ENCODE assay signal across 10 cellular contexts in genomic region chr5:131270809-131271208, GRCh38. TPM values are rescaled to one million over a fixed set of nuclear protein-coding genes. Genes with fewer than 3 reads are reported as not detected.
DNase-seq lines count a peak whose midpoint lies in the region; ATAC-seq and TF ChIP-seq lines count a peak whose summit lies in the region.
"Had no signal": no experiment of that assay in that cellular context is flagged by ENCODE, and none has a peak within 500 bp of the region (broad histone marks: within the 10 kb centered on the region; RNA-seq: fewer than 3 reads in every experiment).

No MANE protein-coding gene starts in this region.

- H3K27ac ChIP-seq in BLaER1 (no peak overlapping the region), esophagus squamous epithelium (no peak overlapping the region)

- peaks cover 76% of the 10 kb centered on the region for H3K4me1 Mint-ChIP-seq in activated CD4-positive, alpha-beta memory T cell treated with anti-CD3 and anti-CD28 coated beads, Interleukin-2, amount 10 ng/mL, durations not matched to agents 7 days and 5 days
- H3K4me1 Mint-ChIP-seq in immature natural killer cell = peaks cover 82 to 85% of the 10 kb centered on the region in 2 donors

- peaks cover 18% of the 10 kb centered on the region; the same call in 1 of the 2 replicates for H3K36me3 ChIP-seq in BLaER1
- H3K36me3 ChIP-seq in esophagus squamous epithelium = no peaks in the 10 kb centered on the region

- CTCF ChIA-PET in activated CD4-positive, alpha-beta memory T cell treated with anti-CD3 and anti-CD28 coated beads, Interleukin-2, amount 10 ng/mL, durations not matched to agents 7 days and 5 days (lab: Charles Lee) = interaction anchor here (1.0 to 1.3 kb wide), 5 partner anchors 11 to 144 kb away, joined by 3 to 11 read pairs (median 4); no protein-coding TSS in a partner anchor

- H3K4me2 ChIP-seq in BLaER1 = 0 out of 2 replicates have a peak overlapping the region, but pooled peaks have one; percentile 1

- peaks cover 74% of the 10 kb centered on the region for H4K20me1 ChIP-seq in BLaER1

- intact Hi-C loops in esophagus squamous epithelium (cut with DNase I) = no loop called here

- no peak overlapping the region for H3K4me3 ChIP-seq in BLaER1
- no peak overlapping the region for H3K4me3 ChIP-seq in esophagus squamous epithelium

- H3K27me3 Mint-ChIP-seq in activated CD4-positive, alpha-beta memory T cell treated with anti-CD3 and anti-CD28 coated beads, Interleukin-2, amount 10 ng/mL, durations not matched to agents 7 days and 5 days = no peaks in the 10 kb centered on the region
- H3K27me3 Mint-ChIP-seq in immature natural killer cell (ENCODE audit: low read depth in 3 of 3) = peaks cover 6 to 15% (median 13%) of the 10 kb centered on the region in 3 donors

- ATAC-seq in HG03280 (IDR thresholded peaks at IDR 0.05; ENCODE audit: unreplicated experiment) = no peak
- ATAC-seq in GM19463 (IDR thresholded peaks at IDR 0.05; ENCODE audit: unreplicated experiment) = no peak
- ATAC-seq in HG03565 (IDR thresholded peaks at IDR 0.05; ENCODE audit: unreplicated experiment) = no peak

- H3K9me3 Mint-ChIP-seq in activated CD4-positive, alpha-beta memory T cell treated with anti-CD3 and anti-CD28 coated beads, Interleukin-2, amount 10 ng/mL, durations not matched to agents 7 days and 5 days = no peaks in the 10 kb centered on the region
- H3K9me3 Mint-ChIP-seq in immature natural killer cell = no peaks in the 10 kb centered on the region

- DNase-seq in HCEC 1CT = peak; percentile 63
- no peak for DNase-seq in activated CD4-positive, alpha-beta memory T cell treated with anti-CD3 and anti-CD28 coated beads, Interleukin-2, amount 10 ng/mL, durations not matched to agents 7 days and 5 days
- DNase-seq in immature natural killer cell = no peak
- no peak for DNase-seq in esophagus squamous epithelium (lab: John Stamatoyannopoulos, UW)
- DNase-seq: NCI-H345, T1000 had no signal

- peaks cover 49% of the 10 kb centered on the region for H3K4me1 ChIP-seq in BLaER1
- H3K4me1 ChIP-seq in esophagus squamous epithelium = peaks cover 0 to 72% (median 11%) of the 10 kb centered on the region in 3 donors

- no peak for TF ChIP-seq CTCF in esophagus squamous epithelium (IDR thresholded peaks at IDR 0.05)

- no peak for TF ChIP-seq POLR2A in esophagus squamous epithelium (IDR thresholded peaks at IDR 0.05)

- POLR2A ChIA-PET in activated CD4-positive, alpha-beta memory T cell treated with anti-CD3 and anti-CD28 coated beads, Interleukin-2, amount 10 ng/mL, durations not matched to agents 7 days and 5 days (lab: Charles Lee) = interaction anchor here (0.6 to 15.7 kb wide), 16 partner anchors 7 to 193 kb away, joined by 3 to 572 read pairs (median 4); partner anchors contain the start of genes CDC42SE2 and HINT1

- no peak overlapping the region for H3K9ac ChIP-seq in BLaER1

- H3K9me3 ChIP-seq in BLaER1 (no peaks in the 10 kb centered on the region), esophagus squamous epithelium (no peaks in the 10 kb centered on the region)

- H3K27me3 ChIP-seq in BLaER1 (no peaks in the 10 kb centered on the region), esophagus squamous epithelium (no peaks in the 10 kb centered on the region)

- peak overlapping the region; percentile 88 for H3K27ac Mint-ChIP-seq in activated CD4-positive, alpha-beta memory T cell treated with anti-CD3 and anti-CD28 coated beads, Interleukin-2, amount 10 ng/mL, durations not matched to agents 7 days and 5 days
- peak overlapping the region; percentile 84 to 95 (median 86) for H3K27ac Mint-ChIP-seq in immature natural killer cell

- H3K4me3 Mint-ChIP-seq in activated CD4-positive, alpha-beta memory T cell treated with anti-CD3 and anti-CD28 coated beads, Interleukin-2, amount 10 ng/mL, durations not matched to agents 7 days and 5 days = peak overlapping the region; percentile 75
- H3K4me3 Mint-ChIP-seq in immature natural killer cell = peak overlapping the region; percentile 31 to 90 (median 53)

- 62 to 77% methylated on average over 2 of the region's 2 CpGs for WGBS in esophagus squamous epithelium, 2 donors

- H3K36me3 Mint-ChIP-seq in activated CD4-positive, alpha-beta memory T cell treated with anti-CD3 and anti-CD28 coated beads, Interleukin-2, amount 10 ng/mL, durations not matched to agents 7 days and 5 days (ENCODE audit: low read depth) = peaks cover 52% of the 10 kb centered on the region
- H3K36me3 Mint-ChIP-seq in immature natural killer cell = peaks cover 0 to 4% (median 0%) of the 10 kb centered on the region in 3 donors

RNA-seq across cellular contexts. Expression of gene CDC42SE2, which starts 7.0 kb away (rescaled TPM):
- total RNA-seq in activated CD4-positive, alpha-beta memory T cell treated with anti-CD3 and anti-CD28 coated beads, Interleukin-2, amount 10 ng/mL, durations not matched to agents 7 days and 5 days = 100 to 1,000 TPM; 163 to 166 TPM
- 100 to 1,000 TPM; 296 to 536 (median 342) TPM for polyA plus RNA-seq in immature natural killer cell
- 10 to 100 TPM; 10.4 to 28.4 (median 22.1) TPM for total RNA-seq in esophagus squamous epithelium

Comparison
In these comparisons a context has a peak if more than half of its experiments do, and no peak if none do; other contexts are left out.
1. RNA of gene CDC42SE2, which starts 7.0 kb away (total RNA-seq): 163 to 166 TPM in activated CD4-positive, alpha-beta memory T cell treated with anti-CD3 and anti-CD28 coated beads, Interleukin-2, amount 10 ng/mL, durations not matched to agents 7 days and 5 days; 10.4 to 28.4 TPM in esophagus squamous epithelium; every median in the first group is over 4 times any median in the second.